In genomic region chr3:207973-208372, GRCh38 we compare ENCODE assay signal across 19 cellular contexts. TPM values are rescaled to one million over a fixed set of nuclear protein-coding genes. Genes with fewer than 3 reads are reported as not detected.
DNase-seq lines count a peak whose midpoint lies in the region; ATAC-seq, FAIRE-seq and TF ChIP-seq lines count a peak whose summit lies in the region.
"Had no signal": no experiment of that assay in that cellular context is flagged by ENCODE, and none has a peak within 500 bp of the region (broad histone marks: within the 10 kb centered on the region; RNA-seq: fewer than 3 reads in every experiment).

No MANE protein-coding gene starts in this region.

- TF ChIP-seq EP300 in H1 (IDR thresholded peaks at IDR 0.05; ENCODE audit: borderline replicate concordance in 1 of 2, low read depth in 2 of 2, low read length in 2 of 2): no peak

- FAIRE-seq in H1 (lab: Jason Lieb, UNC) (peak; percentile 55), frontal cortex (lab: Jason Lieb, UNC) (no peak)

- no peaks in the 10 kb centered on the region for H3K79me1 ChIP-seq in H1 (ENCODE audit: low read depth, low read length)

- H3K9ac ChIP-seq in H1 (replicated peaks in 1 of 4; ENCODE audit: extremely low read depth in 1 of 4, low read depth in 3 of 4, low read length in 3 of 4): no peak overlapping the region

- H3K14ac ChIP-seq in H1 (ENCODE audit: insufficient read length): no peak overlapping the region

- H2AK5ac ChIP-seq in H1 (ENCODE audit: low read depth, low read length): no peak overlapping the region

- H3K23me2 ChIP-seq in H1 (ENCODE audit: low read depth, low read length): no peaks in the 10 kb centered on the region

- DNase-seq in left ventricle myocardium inferior (no peak), heart left ventricle (no peak), NCI-H69 (lab: John Stamatoyannopoulos, UW) (peak; percentile 2), H1 (ENCODE audit: low read depth in 1 of 2, low spot score in 2 of 2) (no peak), nucleus accumbens (lab: John Stamatoyannopoulos, UW) (no peak), frontal cortex (ENCODE audit: low spot score in 2 of 2) (no peak)
- no peak for DNase-seq in NK-92 treated with Interleukin-12 subunit alpha and Interleukin-12 subunit beta, amount 100 ng/mL, for 24 hours (lab: John Stamatoyannopoulos, UW)
- DNase-seq: 8988T, C1 segment of cervical spinal cord, COR-L47, DMS53, NCI-H1048, NCI-H146, NCI-H2107, NCI-H345, NCI-H774, SJCRH30 had no signal

- H3K4me1 ChIP-seq in left ventricle myocardium inferior (no peaks in the 10 kb centered on the region), heart left ventricle (no peaks in the 10 kb centered on the region), H1 (replicated peaks in 1 of 4; ENCODE audit: control insufficient read depth in 3 of 4, insufficient read depth in 4 of 4, low read length in 3 of 4) (no peaks in the 10 kb centered on the region)
- H3K4me1 ChIP-seq: SJCRH30 had no signal

- H2BK120ac ChIP-seq in H1 (replicated peaks; ENCODE audit: low read depth, low read length): no peak overlapping the region

- H3K79me2 ChIP-seq in H1 (ENCODE audit: control insufficient read depth in 1 of 2, insufficient read depth in 2 of 2, low read length in 2 of 2): no peaks in the 10 kb centered on the region

- H2BK20ac ChIP-seq in H1 (ENCODE audit: low read length): no peak overlapping the region

- POLR2A ChIA-PET in H1 (lab: Charles Lee; ENCODE audit: partially characterized antibody): no interaction called here

- H3K36me3 ChIP-seq in left ventricle myocardium inferior (no peaks in the 10 kb centered on the region), heart left ventricle (no peaks in the 10 kb centered on the region), H1 (ENCODE audit: control insufficient read depth in 2 of 4, insufficient read depth in 4 of 4, low read length in 3 of 4) (no peaks in the 10 kb centered on the region)
- H3K36me3 ChIP-seq: SJCRH30 had no signal

- H2BK5ac ChIP-seq in H1 (ENCODE audit: low read depth, low read length): no peak overlapping the region

- H2BK15ac ChIP-seq in H1 (ENCODE audit: low read length): no peak overlapping the region

- H4K20me1 ChIP-seq in H1 (replicated peaks in 1 of 2; ENCODE audit: control insufficient read depth in 1 of 2, insufficient read depth in 2 of 2, low read length in 2 of 2): no peaks in the 10 kb centered on the region

- H3K4me3 ChIP-seq in left ventricle myocardium inferior: no peak overlapping the region
- no peak overlapping the region for H3K4me3 ChIP-seq in heart left ventricle
- H3K4me3 ChIP-seq in H1 (ENCODE audit: extremely low read depth in 1 of 4, insufficient read depth in 2 of 4, low read depth in 3 of 4, low read length in 4 of 4): no peak overlapping the region
- H3K4me3 ChIP-seq: SJCRH30 had no signal

- no peak overlapping the region for H2BK12ac ChIP-seq in H1 (ENCODE audit: low read depth, low read length)

- H4K5ac ChIP-seq in H1 (ENCODE audit: insufficient read length, low read depth, low read length): no peak overlapping the region

- no peak overlapping the region for H3K4me2 ChIP-seq in H1 (ENCODE audit: insufficient read depth in 1 of 2, low read depth in 2 of 2, low read length in 2 of 2)

- no peak overlapping the region for H4K91ac ChIP-seq in H1 (replicated peaks; ENCODE audit: insufficient read length, low read length)

- intact Hi-C loops in left ventricle myocardium inferior (cut with micrococcal nuclease) (no loop called here), heart left ventricle (cut with DNase I) (no loop called here)

- peak; percentile 51 to 58 for TF ChIP-seq RAD21 in H1 (IDR thresholded peaks at IDR 0.05 in 1 of 2, conservative IDR thresholded peaks at IDR 0.05 in 1 of 2; ENCODE audit: low read depth in 2 of 2, low read length in 2 of 2)

- no peak overlapping the region for H3K23ac ChIP-seq in H1 (ENCODE audit: insufficient read length)

- H3K9me3 ChIP-seq in left ventricle myocardium inferior (replicated peaks) (no peaks in the 10 kb centered on the region), heart left ventricle (no peaks in the 10 kb centered on the region), H1 (ENCODE audit: insufficient read depth in 2 of 2, low read depth in 1 of 2, low read length in 1 of 2) (no peaks in the 10 kb centered on the region)
- H3K9me3 ChIP-seq: SJCRH30 had no signal

- no peak overlapping the region for H3K4ac ChIP-seq in H1 (replicated peaks; ENCODE audit: insufficient read length, low read depth, low read length)

- no peak overlapping the region for H4K8ac ChIP-seq in H1 (ENCODE audit: extremely low read depth, insufficient read depth, low read length)

- H3K27me3 ChIP-seq in left ventricle myocardium inferior (ENCODE audit: low read depth): no peaks in the 10 kb centered on the region
- peaks cover 0 to 10% (median 0%) of the 10 kb centered on the region in 9 donors for H3K27me3 ChIP-seq in heart left ventricle
- no peaks in the 10 kb centered on the region for H3K27me3 ChIP-seq in H1 (replicated peaks in 1 of 4; ENCODE audit: control insufficient read depth in 3 of 4, extremely low read depth in 1 of 4, insufficient read depth in 3 of 4, low read length in 3 of 4)
- H3K27me3 ChIP-seq: SJCRH30 had no signal

- TF ChIP-seq CTCF in left ventricle myocardium inferior (IDR thresholded peaks at IDR 0.05; ENCODE audit: borderline replicate concordance) (peak; percentile 25), heart left ventricle (IDR thresholded peaks at IDR 0.05) (no peak), H1 (IDR thresholded peaks at IDR 0.05; ENCODE audit: control extremely low read depth in 1 of 3, insufficient read depth in 1 of 3, low read depth in 1 of 3, low read length in 3 of 3) (peak in 2 of 3 experiments; percentile 30; a peak in 2 of 4 replicates)

- no peak overlapping the region for H3K18ac ChIP-seq in H1 (ENCODE audit: extremely low read depth, low read length)

- no peak overlapping the region for H2AFZ ChIP-seq in H1 (ENCODE audit: low read length)

- ATAC-seq in heart left ventricle (no peak), GM19463 (IDR thresholded peaks at IDR 0.05; ENCODE audit: unreplicated experiment) (no peak)

- H3K27ac ChIP-seq in left ventricle myocardium inferior (replicated peaks) (no peak overlapping the region), heart left ventricle (no peak overlapping the region), H1 (ENCODE audit: low read depth, low read length) (no peak overlapping the region)
- H3K27ac ChIP-seq: SJCRH30 had no signal

- no peak for TF ChIP-seq POLR2A in heart left ventricle (IDR thresholded peaks at IDR 0.05)
- TF ChIP-seq POLR2A in H1 (IDR thresholded peaks at IDR 0.05; ENCODE audit: control extremely low read depth in 1 of 2, low read depth in 2 of 2, low read length in 2 of 2): no peak

- CTCF ChIA-PET in H1 (lab: Charles Lee; ENCODE audit: partially characterized antibody): interaction anchor here (0.7 to 1.8 kb wide), 10 partner anchors 11 to 170 kb away, joined by 3 to 7 read pairs (median 4); no protein-coding TSS in a partner anchor

- no peak overlapping the region for H3K56ac ChIP-seq in H1 (replicated peaks; ENCODE audit: insufficient read length, low read depth, low read length)

TF ChIP-seq in H1, 55 proteins besides CTCF, POLR2A, EP300 and RAD21:
- TF ChIP-seq CBX8 (IDR thresholded peaks at IDR 0.05; ENCODE audit: borderline replicate concordance, low read depth, low read length) (no peak), GABPA (IDR thresholded peaks at IDR 0.05; ENCODE audit: borderline replicate concordance, insufficient read depth, low read length) (no peak), CEBPB (IDR thresholded peaks at IDR 0.05; ENCODE audit: low read depth, low read length) (no peak), FOSL1 (IDR thresholded peaks at IDR 0.05; ENCODE audit: insufficient read depth, low read depth, low read length) (no peak), SAP30 (IDR thresholded peaks at IDR 0.05; ENCODE audit: insufficient read depth, insufficient replicate concordance, low read length) (no peak), CHD1 (IDR thresholded peaks at IDR 0.05; ENCODE audit: low read depth, low read length) (no peak), BRCA1 (IDR thresholded peaks at IDR 0.05; ENCODE audit: low read depth, low read length) (no peak), ASH2L (IDR thresholded peaks at IDR 0.05; ENCODE audit: low read length) (no peak), CTBP2 (IDR thresholded peaks at IDR 0.05; ENCODE audit: borderline replicate concordance, insufficient read depth, insufficient read length, low read length) (no peak), POU5F1 (IDR thresholded peaks at IDR 0.05; ENCODE audit: low read depth, low read length) (no peak), SIN3A (conservative IDR thresholded peaks at IDR 0.05 in 1 of 2, IDR thresholded peaks at IDR 0.05 in 1 of 2; ENCODE audit: low read depth in 1 of 2, low read length in 2 of 2) (no peak), BACH1 (IDR thresholded peaks at IDR 0.05; ENCODE audit: low read length) (no peak), POLR2AphosphoS5 (IDR thresholded peaks at IDR 0.05; ENCODE audit: low read depth, low read length) (no peak), SIRT6 (IDR thresholded peaks at IDR 0.05; ENCODE audit: low read length) (no peak)

RNA-seq across cellular contexts. Expression of gene CHL1, which starts 11.4 kb away (rescaled TPM):
- 8.8 TPM for total RNA-seq in left ventricle myocardium inferior
- total RNA-seq in heart left ventricle: 10 to 100 TPM in 2 of 9 donors, 1 to 10 TPM in 6, under 1 TPM in 1; 0.48 to 15.3 (median 5.2) TPM
- polyA plus RNA-seq in heart left ventricle: 1 to 10 TPM in 1 of 2 donors, under 1 TPM in 1; 0.96 to 1.3 TPM
- total RNA-seq in H1 (2021; fragmentation: NEBNext Ultra II Directional; extraction: Animal tissue kit (Norgen Biotek cat#: 25700)): 0.33 and 0.99 TPM in 2 replicates
- 0.03 and 0.05 TPM in 2 replicates for polyA plus RNA-seq in H1 (2011; rRNA removed)
- 0.08 TPM for polyA plus RNA-seq in H1 (2011; cell fraction: cytosol; rRNA removed)
- polyA plus RNA-seq in H1 (2011; cell fraction: nucleus; rRNA removed): 0.29 TPM
- 0.05 to 0.25 TPM (median 0.18 TPM) in 4 replicates for polyA plus RNA-seq in H1 (2012, experiment 1 of 2)
- polyA plus RNA-seq in H1 (2012, experiment 2 of 2): not detected
- 0.91 TPM for polyA plus RNA-seq in H1 (2013, experiment 1 of 2)
- 1.3 TPM for polyA plus RNA-seq in H1 (2013, experiment 2 of 2)
- polyA minus RNA-seq in H1 (2011; rRNA and poly(A)+ RNA removed): 0.25 and 0.29 TPM in 2 replicates
- not detected for polyA minus RNA-seq in H1 (2011; cell fraction: cytosol; rRNA and poly(A)+ RNA removed)
- polyA minus RNA-seq in H1 (2011; cell fraction: nucleus; rRNA and poly(A)+ RNA removed): 1.1 TPM
- total RNA-seq in frontal cortex: 1,010 TPM
- total RNA-seq: HT1080, SJCRH30 had no signal

Comparison
In these comparisons a context has a peak if more than half of its experiments do, and no peak if none do; other contexts are left out.
1. CTCF ChIP-seq: peak in left ventricle myocardium inferior (single experiment) and H1 (2 of 3); none in heart left ventricle (0 of 12).
2. RNA of gene CHL1, which starts 11.4 kb away (total RNA-seq): 1,010 TPM in frontal cortex (single experiment); 8.8 TPM in left ventricle myocardium inferior (single experiment), 0.48 to 15.3 TPM in heart left ventricle and 0.33 to 0.99 TPM in H1; every median in the first group is over 10 times any median in the second.